In genomic region chr12:54561164-54561563, GRCh38 we compare ENCODE assay signal across 9 cellular contexts. TPM values are rescaled to one million over a fixed set of nuclear protein-coding genes. Genes with fewer than 3 reads are reported as not detected.
DNase-seq lines count a peak whose midpoint lies in the region; ATAC-seq and TF ChIP-seq lines count a peak whose summit lies in the region.
"Had no signal": no experiment of that assay in that cellular context is flagged by ENCODE, and none has a peak within 500 bp of the region (broad histone marks: within the 10 kb centered on the region; RNA-seq: fewer than 3 reads in every experiment).

No MANE protein-coding gene starts in this region.

- H3K27me3 Mint-ChIP-seq in activated CD8-positive, alpha-beta memory T cell treated with anti-CD3 and anti-CD28 coated beads, Interleukin-2, amount 10 ng/mL, durations not matched to agents 7 days and 5 days = no peaks in the 10 kb centered on the region

- H2BK120ac ChIP-seq in mesendoderm (ENCODE audit: low read depth, low read length) = no peak overlapping the region

- TF ChIP-seq CTCF in thyroid gland (IDR thresholded peaks at IDR 0.05) = no peak

- H3K18ac ChIP-seq in mesendoderm (ENCODE audit: low read length) = no peak overlapping the region

- H3K27ac Mint-ChIP-seq in activated CD8-positive, alpha-beta memory T cell treated with anti-CD3 and anti-CD28 coated beads, Interleukin-2, amount 10 ng/mL, durations not matched to agents 7 days and 5 days = peak overlapping the region; percentile 77

- H4K8ac ChIP-seq in mesendoderm (ENCODE audit: low read depth, low read length) = no peak overlapping the region

- H3K36me3 ChIP-seq in mesendoderm (ENCODE audit: control insufficient read depth, insufficient read depth, low read length) = no peaks in the 10 kb centered on the region
- H3K36me3 ChIP-seq in thyroid gland = no peaks in the 10 kb centered on the region

- no peaks in the 10 kb centered on the region for H3K79me2 ChIP-seq in mesendoderm (ENCODE audit: control insufficient read depth, insufficient read depth, low read length)

- H3K4me2 ChIP-seq in mesendoderm (ENCODE audit: low read length) = peak overlapping the region; percentile 27

- no peak overlapping the region for H2BK5ac ChIP-seq in mesendoderm (ENCODE audit: low read length)

- H3K4me1 Mint-ChIP-seq in activated CD8-positive, alpha-beta memory T cell treated with anti-CD3 and anti-CD28 coated beads, Interleukin-2, amount 10 ng/mL, durations not matched to agents 7 days and 5 days = peaks cover 28% of the 10 kb centered on the region

- intact Hi-C loops in thyroid gland (cut with DNase I) = no loop called here

- H3K23ac ChIP-seq in mesendoderm (ENCODE audit: low read length) = no peak overlapping the region

- H3K27ac ChIP-seq in angular gyrus (ENCODE audit: low read depth, low read length) (peak overlapping the region; percentile 79), mesendoderm (ENCODE audit: low read depth, low read length) (no peak overlapping the region), thyroid gland (peak overlapping the region in 2 of 3 donors; percentile 56 to 90)

- CTCF ChIA-PET in activated CD8-positive, alpha-beta memory T cell treated with anti-CD3 and anti-CD28 coated beads, Interleukin-2, amount 10 ng/mL, durations not matched to agents 7 days and 5 days (lab: Charles Lee) = interaction anchor here (1.3 to 1.4 kb wide), 2 partner anchors 29 to 63 kb away, joined by 3 read pairs; partner anchors contain the start of gene NCKAP1L

- peaks cover 2% of the 10 kb centered on the region for H3K27me3 ChIP-seq in mesendoderm (ENCODE audit: insufficient read depth, low read length, poor library complexity)
- H3K27me3 ChIP-seq in thyroid gland = no peaks in the 10 kb centered on the region

- ATAC-seq in activated CD8-positive, alpha-beta memory T cell treated with anti-CD3 and anti-CD28 coated beads, Interleukin-2, amount 10 ng/mL, durations not matched to agents 7 days and 5 days = peak; percentile 31
- no peak for ATAC-seq in HG03457 (IDR thresholded peaks at IDR 0.05; ENCODE audit: unreplicated experiment)

- H3K9me3 Mint-ChIP-seq in activated CD8-positive, alpha-beta memory T cell treated with anti-CD3 and anti-CD28 coated beads, Interleukin-2, amount 10 ng/mL, durations not matched to agents 7 days and 5 days (ENCODE audit: low read depth) = no peaks in the 10 kb centered on the region

- H3K36me3 Mint-ChIP-seq in activated CD8-positive, alpha-beta memory T cell treated with anti-CD3 and anti-CD28 coated beads, Interleukin-2, amount 10 ng/mL, durations not matched to agents 7 days and 5 days = no peaks in the 10 kb centered on the region

- H4K5ac ChIP-seq in mesendoderm (ENCODE audit: low read length) = peak overlapping the region; percentile 73

- WGBS in mesendoderm (ENCODE audit: extremely low coverage, insufficient coverage, low lambda C conversion rate) = no CpG with 5 or more reads among the region's 3 CpGs
- 57 to 63% methylated on average over 2 to 3 of the region's 3 CpGs for WGBS in thyroid gland, 2 donors

- no peaks in the 10 kb centered on the region for H3K79me1 ChIP-seq in mesendoderm (ENCODE audit: low read length)

- no peak overlapping the region for H3K56ac ChIP-seq in mesendoderm (ENCODE audit: low read length)

- H3K4me3 ChIP-seq in mesendoderm (ENCODE audit: low read length) (no peak overlapping the region), thyroid gland (replicated peaks in 1 of 3) (peak overlapping the region in 1 of 3 donors; percentile 28)

- H3K4me3 Mint-ChIP-seq in activated CD8-positive, alpha-beta memory T cell treated with anti-CD3 and anti-CD28 coated beads, Interleukin-2, amount 10 ng/mL, durations not matched to agents 7 days and 5 days = peak overlapping the region; percentile 65

- H2BK15ac ChIP-seq in mesendoderm (replicated peaks; ENCODE audit: low read depth) = no peak overlapping the region

- no peak overlapping the region for H3K4ac ChIP-seq in mesendoderm (ENCODE audit: low read depth, low read length)

- no peak for TF ChIP-seq POLR2A in thyroid gland (IDR thresholded peaks at IDR 0.05)

- DNase-seq in activated CD8-positive, alpha-beta memory T cell treated with anti-CD3 and anti-CD28 coated beads, Interleukin-2, amount 10 ng/mL, durations not matched to agents 7 days and 5 days = peak; percentile 48
- DNase-seq in activated CD8-positive, alpha-beta memory T cell treated with anti-CD3 and anti-CD28 coated beads, Interleukin-2, amount 50 U/mL, for 48 hours = no peak
- DNase-seq in mesendoderm (no peak), thyroid gland (no peak), GF-D8 (lab: John Stamatoyannopoulos, UW) (no peak), SHP77 treated with DMSO at 0.1 percent for 48 hours (lab: John Stamatoyannopoulos, UW) (no peak)
- DNase-seq: NCI-H226 had no signal

- no peak overlapping the region for H2AK5ac ChIP-seq in mesendoderm (ENCODE audit: low read length)

- peak overlapping the region; percentile 57 for H3K9ac ChIP-seq in mesendoderm (ENCODE audit: low read length)

- H3K4me1 ChIP-seq in mesendoderm (ENCODE audit: control insufficient read depth, low read depth, low read length) (peaks cover 14% of the 10 kb centered on the region), thyroid gland (peaks cover 13 to 22% of the 10 kb centered on the region in 2 donors)

- H3K9me3 ChIP-seq in thyroid gland = no peaks in the 10 kb centered on the region

RNA-seq across cellular contexts. Expression of gene PDE1B, which starts 11.8 kb away (rescaled TPM):
- 10 to 100 TPM; 10.6 to 14.3 TPM for total RNA-seq in activated CD8-positive, alpha-beta memory T cell treated with anti-CD3 and anti-CD28 coated beads, Interleukin-2, amount 10 ng/mL, durations not matched to agents 7 days and 5 days
- 3.9 TPM for polyA plus RNA-seq in mesendoderm (2013, experiment 1 of 2)
- 4.4 TPM for polyA plus RNA-seq in mesendoderm (2013, experiment 2 of 2)
- total RNA-seq in thyroid gland = 1 to 10 TPM; 4.1 to 7.5 (median 5.0) TPM

RNA-seq across cellular contexts. Expression of gene PPP1R1A, which starts 27.3 kb away (rescaled TPM):
- total RNA-seq in activated CD8-positive, alpha-beta memory T cell treated with anti-CD3 and anti-CD28 coated beads, Interleukin-2, amount 10 ng/mL, durations not matched to agents 7 days and 5 days = not detected
- 22.2 TPM for polyA plus RNA-seq in mesendoderm (2013, experiment 1 of 2)
- polyA plus RNA-seq in mesendoderm (2013, experiment 2 of 2) = 22.7 TPM
- 1 to 10 TPM; 1.2 to 4.6 (median 2.0) TPM for total RNA-seq in thyroid gland
